In the genomic region with DNA sequence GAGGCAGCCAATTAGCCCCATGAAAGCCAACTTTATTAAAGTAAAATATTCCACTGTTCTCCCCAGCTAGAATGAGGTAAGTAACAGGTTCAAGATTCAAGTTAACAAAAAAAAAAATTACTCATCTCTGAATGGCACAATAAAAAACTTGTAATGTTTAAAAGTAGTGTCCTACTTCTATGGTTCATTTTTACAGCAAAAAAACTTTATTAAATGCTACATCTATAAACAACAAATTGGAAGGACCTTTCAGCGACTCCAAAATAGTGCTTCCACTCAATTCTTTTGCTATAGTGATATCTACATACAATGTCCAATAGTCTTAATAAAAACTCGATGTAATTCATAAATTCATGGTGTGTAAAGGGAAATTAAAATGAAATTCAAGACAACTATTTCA, we compare ENCODE assay signal across 39 cellular contexts. TPM values are rescaled to one million over a fixed set of nuclear protein-coding genes. Genes with fewer than 3 reads are reported as not detected.
"Had no signal": no experiment of that assay in that cellular context is flagged by ENCODE, and none has a peak within 500 bp of the region (broad histone marks: within the 10 kb centered on the region; RNA-seq: fewer than 3 reads in every experiment).

No MANE protein-coding gene starts in this region.

- FAIRE-seq: astrocyte, bronchial epithelial cell, colon had no signal

- H3K9me3 ChIP-seq: adrenal gland, ascending aorta, body of pancreas, breast epithelium had no signal

- H3K4me1 ChIP-seq: ascending aorta, body of pancreas, breast epithelium had no signal

- H3K27me3 ChIP-seq: adrenal gland, ascending aorta, body of pancreas, brain microvascular endothelial cell, breast epithelium, cardiac muscle cell had no signal

- H3K27me3 Mint-ChIP-seq: activated naive CD4-positive, alpha-beta T cell treated with anti-CD3 and anti-CD28 coated beads, Interleukin-2, amount 10 ng/mL, durations not matched to agents 7 days and 5 days; activated naive CD4-positive, alpha-beta T cell treated with anti-CD3 and anti-CD28 coated beads, Interleukin-2, amount 50 U/mL, for 24 hours; activated naive CD8-positive, alpha-beta T cell; activated naive CD8-positive, alpha-beta T cell treated with anti-CD3 and anti-CD28 coated beads for 36 hours; activated naive CD8-positive, alpha-beta T cell treated with anti-CD3 and anti-CD28 coated beads, Interleukin-2, amount 10 ng/mL, durations not matched to agents 7 days and 5 days; activated naive CD8-positive, alpha-beta T cell treated with anti-CD3 and anti-CD28 coated beads, Interleukin-2, amount 50 U/mL, for 24 hours; activated T-helper 17 cell treated with anti-CD3 and anti-CD28 coated beads, Interleukin-2, amount 50 U/mL, for 72 hours; brain; central memory CD8-positive, alpha-beta T cell had no signal

- H3K4me1 Mint-ChIP-seq: activated naive CD8-positive, alpha-beta T cell treated with anti-CD3 and anti-CD28 coated beads, Interleukin-2, amount 50 U/mL, for 24 hours; activated T-helper 17 cell treated with anti-CD3 and anti-CD28 coated beads, Interleukin-2, amount 50 U/mL, for 72 hours; brain; central memory CD8-positive, alpha-beta T cell had no signal

- H3K9me3 Mint-ChIP-seq: activated naive CD4-positive, alpha-beta T cell treated with anti-CD3 and anti-CD28 coated beads for 36 hours; activated naive CD4-positive, alpha-beta T cell treated with anti-CD3 and anti-CD28 coated beads, Interleukin-2, amount 10 ng/mL, durations not matched to agents 7 days and 5 days; activated naive CD4-positive, alpha-beta T cell treated with anti-CD3 and anti-CD28 coated beads, Interleukin-2, amount 50 U/mL, for 24 hours; activated naive CD4-positive, alpha-beta T cell treated with anti-CD3 and anti-CD28 coated beads, Interleukin-2, amount 50 U/mL, for 72 hours; activated naive CD8-positive, alpha-beta T cell treated with anti-CD3 and anti-CD28 coated beads for 36 hours; activated naive CD8-positive, alpha-beta T cell treated with anti-CD3 and anti-CD28 coated beads, Interleukin-2, amount 10 ng/mL, durations not matched to agents 7 days and 5 days; activated naive CD8-positive, alpha-beta T cell treated with anti-CD3 and anti-CD28 coated beads, Interleukin-2, amount 50 U/mL, for 24 hours; activated T-cell treated with anti-CD3 and anti-CD28 coated beads, Interleukin-2, amount 50 U/mL, for 4 hours; activated T-cell treated with anti-CD3 and anti-CD28 coated beads, Interleukin-2, amount 50 U/mL, for 72 hours; activated T-helper 1 cell treated with anti-CD3 and anti-CD28 coated beads, Interleukin-12 subunit alpha, Interleukin-12 subunit beta, Interleukin-2, Interleukin-4 antibody, amounts not matched to agents 30 ng/mL and 10 ng/mL and 1 ng/mL, durations not matched to agents 14 hours and 24 hours and 36 hours; activated T-helper 17 cell treated with anti-CD3 and anti-CD28 coated beads, Interleukin-2, amount 50 U/mL, for 72 hours; activated T-helper 2 cell treated with anti-CD3 and anti-CD28 coated beads, Interferon-gamma antibody, Interleukin-2, Interleukin-4, amounts not matched to agents 10 μg/mL and 5 μg/mL and 100 μg/mL, durations not matched to agents 14 hours and 24 hours and 36 hours; brain; central memory CD8-positive, alpha-beta T cell had no signal

- H3K4me3 Mint-ChIP-seq: activated naive CD4-positive, alpha-beta T cell treated with anti-CD3 and anti-CD28 coated beads for 36 hours; activated naive CD4-positive, alpha-beta T cell treated with anti-CD3 and anti-CD28 coated beads, Interleukin-2, amount 10 ng/mL, durations not matched to agents 7 days and 5 days; activated naive CD4-positive, alpha-beta T cell treated with anti-CD3 and anti-CD28 coated beads, Interleukin-2, amount 50 U/mL, for 24 hours; activated naive CD8-positive, alpha-beta T cell; activated naive CD8-positive, alpha-beta T cell treated with anti-CD3 and anti-CD28 coated beads for 36 hours; activated naive CD8-positive, alpha-beta T cell treated with anti-CD3 and anti-CD28 coated beads, Interleukin-2, amount 10 ng/mL, durations not matched to agents 7 days and 5 days; activated naive CD8-positive, alpha-beta T cell treated with anti-CD3 and anti-CD28 coated beads, Interleukin-2, amount 50 U/mL, for 24 hours; activated T-cell treated with anti-CD3 and anti-CD28 coated beads, Interleukin-2, amount 50 U/mL, for 4 hours; activated T-cell treated with anti-CD3 and anti-CD28 coated beads, Interleukin-2, amount 50 U/mL, for 72 hours; activated T-helper 1 cell treated with anti-CD3 and anti-CD28 coated beads, Interleukin-12 subunit alpha, Interleukin-12 subunit beta, Interleukin-2, Interleukin-4 antibody, amounts not matched to agents 30 ng/mL and 10 ng/mL and 1 ng/mL, durations not matched to agents 14 hours and 24 hours and 36 hours; activated T-helper 17 cell treated with anti-CD3 and anti-CD28 coated beads, Interleukin-2, amount 50 U/mL, for 72 hours; brain; central memory CD8-positive, alpha-beta T cell had no signal

- H3K4me3 ChIP-seq: adrenal gland, ascending aorta, body of pancreas, breast epithelium, cardiac muscle cell had no signal

- H3K27ac ChIP-seq: adrenal gland, ascending aorta, body of pancreas, brain microvascular endothelial cell, breast epithelium, cardiac muscle cell had no signal

- H3K27ac Mint-ChIP-seq: activated naive CD4-positive, alpha-beta T cell treated with anti-CD3 and anti-CD28 coated beads for 36 hours; activated naive CD4-positive, alpha-beta T cell treated with anti-CD3 and anti-CD28 coated beads, Interleukin-2, amount 50 U/mL, for 24 hours; activated naive CD4-positive, alpha-beta T cell treated with anti-CD3 and anti-CD28 coated beads, Interleukin-2, amount 50 U/mL, for 72 hours; activated naive CD8-positive, alpha-beta T cell; activated naive CD8-positive, alpha-beta T cell treated with anti-CD3 and anti-CD28 coated beads, Interleukin-2, amount 10 ng/mL, durations not matched to agents 7 days and 5 days; activated naive CD8-positive, alpha-beta T cell treated with anti-CD3 and anti-CD28 coated beads, Interleukin-2, amount 50 U/mL, for 24 hours; activated T-cell treated with anti-CD3 and anti-CD28 coated beads, Interleukin-2, amount 50 U/mL, for 72 hours; activated T-helper 1 cell treated with anti-CD3 and anti-CD28 coated beads, Interleukin-12 subunit alpha, Interleukin-12 subunit beta, Interleukin-2, Interleukin-4 antibody, amounts not matched to agents 30 ng/mL and 10 ng/mL and 1 ng/mL, durations not matched to agents 14 hours and 24 hours and 36 hours; activated T-helper 17 cell treated with anti-CD3 and anti-CD28 coated beads, Interleukin-2, amount 50 U/mL, for 72 hours; activated T-helper 2 cell treated with anti-CD3 and anti-CD28 coated beads, Interferon-gamma antibody, Interleukin-2, Interleukin-4, amounts not matched to agents 10 μg/mL and 5 μg/mL and 100 μg/mL, durations not matched to agents 14 hours and 24 hours and 36 hours; brain had no signal

- ATAC-seq: activated naive CD4-positive, alpha-beta T cell treated with anti-CD3 and anti-CD28 coated beads, Interleukin-2, amount 50 U/mL, for 72 hours; activated naive CD8-positive, alpha-beta T cell treated with anti-CD3 and anti-CD28 coated beads, Interleukin-2, amount 50 U/mL, for 24 hours; activated T-cell treated with anti-CD3 and anti-CD28 coated beads, Interleukin-2, amount 50 U/mL, for 4 hours; activated T-cell treated with anti-CD3 and anti-CD28 coated beads, Interleukin-2, amount 50 U/mL, for 72 hours; activated T-helper 17 cell treated with anti-CD3 and anti-CD28 coated beads, Interleukin-2, amount 50 U/mL, for 72 hours; body of pancreas had no signal

- H3K36me3 ChIP-seq: adrenal gland, ascending aorta, brain microvascular endothelial cell had no signal

- DNase-seq: activated effector memory CD4-positive, alpha-beta T cell treated with anti-CD3 and anti-CD28 coated beads, Interleukin-2, amount 50 U/mL, for 16 hours; activated effector memory CD4-positive, alpha-beta T cell treated with Interleukin-2 at 50 U/mL for 16 hours; activated gamma-delta T cell; activated gamma-delta T cell treated with Interleukin-2 at 50 U/mL for 16 hours; activated naive CD4-positive, alpha-beta T cell; activated naive CD4-positive, alpha-beta T cell treated with anti-CD3 and anti-CD28 coated beads for 36 hours; activated naive CD4-positive, alpha-beta T cell treated with anti-CD3 and anti-CD28 coated beads, Interleukin-2, amount 10 ng/mL, durations not matched to agents 7 days and 5 days; activated naive CD4-positive, alpha-beta T cell treated with anti-CD3 and anti-CD28 coated beads, Interleukin-2, amount 50 U/mL, for 16 hours; activated naive CD4-positive, alpha-beta T cell treated with Interleukin-2 at 50 U/mL for 16 hours; activated naive CD8-positive, alpha-beta T cell treated with anti-CD3 and anti-CD28 coated beads for 36 hours; activated naive CD8-positive, alpha-beta T cell treated with anti-CD3 and anti-CD28 coated beads, Interleukin-2, amount 10 ng/mL, durations not matched to agents 7 days and 5 days; activated naive CD8-positive, alpha-beta T cell treated with anti-CD3 and anti-CD28 coated beads, Interleukin-2, amount 50 U/mL, for 24 hours; activated T-cell treated with anti-CD3 and anti-CD28 coated beads, Interleukin-2, amount 50 U/mL, for 4 hours; activated T-cell treated with anti-CD3 and anti-CD28 coated beads, Interleukin-2, amount 50 U/mL, for 48 hours; activated T-cell treated with anti-CD3 and anti-CD28 coated beads, Interleukin-2, amount 50 U/mL, for 72 hours; adrenal gland; amniotic stem cell; amygdala; anterior cingulate cortex; aorta; body of pancreas; brain microvascular endothelial cell; caudate nucleus; central memory CD4-positive, alpha-beta T cell; cerebellar nuclear complex had no signal

RNA-seq across cellular contexts. Expression of a gene that starts 59.2 kb away (rescaled TPM):
- total RNA-seq: ascending aorta had no signal
